ENCODE assay signal across 1 cellular context in genomic region chr17:4948997-4949320, GRCh38.
TF ChIP-seq lines count a peak whose summit lies in the region.

No MANE protein-coding gene starts in this region.

TF ChIP-seq in GM12878, 131 proteins besides CTCF, POLR2A, EP300 and RAD21 (continued from another document):
- TF ChIP-seq RELB (IDR thresholded peaks at IDR 0.05; ENCODE audit: low read depth) = no peak
- no peak for TF ChIP-seq MTA2 (IDR thresholded peaks at IDR 0.05; ENCODE audit: low read depth)
- TF ChIP-seq CUX1 (IDR thresholded peaks at IDR 0.05; ENCODE audit: insufficient replicate concordance, low read depth, low read length) = no peak
- TF ChIP-seq RUNX3 (IDR thresholded peaks at IDR 0.05; ENCODE audit: low read length) = no peak
- TF ChIP-seq NFXL1 (IDR thresholded peaks at IDR 0.05; ENCODE audit: borderline replicate concordance) = no peak
- TF ChIP-seq ZNF622 (IDR thresholded peaks at IDR 0.05) = no peak
- TF ChIP-seq NR2C2 (IDR thresholded peaks at IDR 0.05; ENCODE audit: borderline replicate concordance, control insufficient read depth, insufficient read length, low read depth) = no peak
- TF ChIP-seq ZBTB4 (CRISPR knock-in tag; IDR thresholded peaks at IDR 0.05) = no peak
- no peak for TF ChIP-seq ZNF687 (IDR thresholded peaks at IDR 0.05)
- peak; percentile 22 to 88; a peak in 2 of 4 replicates for TF ChIP-seq BHLHE40 (IDR thresholded peaks at IDR 0.05; ENCODE audit: borderline replicate concordance in 1 of 2, low read depth in 2 of 2, low read length in 1 of 2)
- TF ChIP-seq IKZF2 (IDR thresholded peaks at IDR 0.05) = no peak; a peak in 1 of 4 replicates
- TF ChIP-seq ZNF592 (IDR thresholded peaks at IDR 0.05) = no peak
TF ChIP-seq in GM12878: peak in this region for 16.
